ENCODE assay signal across 1 cellular context in genomic region chr20:61949714-61950630, GRCh38.
TF ChIP-seq lines count a peak whose summit lies in the region.

No MANE protein-coding gene starts in this region.

TF ChIP-seq in GM23338, 12 proteins besides CTCF, POLR2A, EP300 and RAD21 (continued from another document):
- TF ChIP-seq ETS1 (IDR thresholded peaks at IDR 0.05) (no peak), POLR2AphosphoS5 (IDR thresholded peaks at IDR 0.05; ENCODE audit: low read depth) (no peak), CREB1 (CRISPR knock-in tag; IDR thresholded peaks at IDR 0.05; ENCODE audit: low read depth) (no peak), STAT1 (IDR thresholded peaks at IDR 0.05; ENCODE audit: unreplicated experiment) (no peak), EZH2 (IDR thresholded peaks at IDR 0.05; ENCODE audit: low read depth, unreplicated experiment) (no peak), ZNF331 (CRISPR knock-in tag; IDR thresholded peaks at IDR 0.05; ENCODE audit: low read depth) (no peak), NANOG (IDR thresholded peaks at IDR 0.05; ENCODE audit: borderline replicate concordance) (no peak), JUNB (IDR thresholded peaks at IDR 0.05; ENCODE audit: unreplicated experiment) (no peak), ZNF114 (CRISPR knock-in tag; IDR thresholded peaks at IDR 0.05) (no peak)
TF ChIP-seq in GM23338: peak in this region for 0.
